ENCODE assay signal across 1 cellular context in the genomic region with DNA sequence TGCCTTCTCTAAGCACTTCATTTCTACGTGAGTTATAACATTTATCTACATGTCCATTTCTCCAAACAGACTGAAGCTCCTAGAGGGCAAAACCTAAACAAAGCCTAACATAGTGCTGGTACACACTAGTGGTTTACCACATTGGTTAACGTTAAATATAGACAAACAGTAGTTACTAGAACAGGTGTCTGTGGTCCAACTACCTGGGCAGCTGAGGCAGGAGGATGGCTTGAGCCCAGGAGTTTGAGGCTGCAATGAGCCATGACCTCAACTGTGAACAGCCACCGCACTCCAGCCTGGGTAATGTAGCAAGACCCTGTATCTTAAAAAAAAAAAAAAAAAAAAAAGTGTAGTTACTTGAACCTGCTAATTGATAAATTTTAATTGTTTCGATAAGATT.
TF ChIP-seq lines count a peak whose summit lies in the region.

No MANE protein-coding gene starts in this region.

TF ChIP-seq in GM23338, 12 proteins besides CTCF, POLR2A, EP300 and RAD21:
- TF ChIP-seq, protein P1, sequence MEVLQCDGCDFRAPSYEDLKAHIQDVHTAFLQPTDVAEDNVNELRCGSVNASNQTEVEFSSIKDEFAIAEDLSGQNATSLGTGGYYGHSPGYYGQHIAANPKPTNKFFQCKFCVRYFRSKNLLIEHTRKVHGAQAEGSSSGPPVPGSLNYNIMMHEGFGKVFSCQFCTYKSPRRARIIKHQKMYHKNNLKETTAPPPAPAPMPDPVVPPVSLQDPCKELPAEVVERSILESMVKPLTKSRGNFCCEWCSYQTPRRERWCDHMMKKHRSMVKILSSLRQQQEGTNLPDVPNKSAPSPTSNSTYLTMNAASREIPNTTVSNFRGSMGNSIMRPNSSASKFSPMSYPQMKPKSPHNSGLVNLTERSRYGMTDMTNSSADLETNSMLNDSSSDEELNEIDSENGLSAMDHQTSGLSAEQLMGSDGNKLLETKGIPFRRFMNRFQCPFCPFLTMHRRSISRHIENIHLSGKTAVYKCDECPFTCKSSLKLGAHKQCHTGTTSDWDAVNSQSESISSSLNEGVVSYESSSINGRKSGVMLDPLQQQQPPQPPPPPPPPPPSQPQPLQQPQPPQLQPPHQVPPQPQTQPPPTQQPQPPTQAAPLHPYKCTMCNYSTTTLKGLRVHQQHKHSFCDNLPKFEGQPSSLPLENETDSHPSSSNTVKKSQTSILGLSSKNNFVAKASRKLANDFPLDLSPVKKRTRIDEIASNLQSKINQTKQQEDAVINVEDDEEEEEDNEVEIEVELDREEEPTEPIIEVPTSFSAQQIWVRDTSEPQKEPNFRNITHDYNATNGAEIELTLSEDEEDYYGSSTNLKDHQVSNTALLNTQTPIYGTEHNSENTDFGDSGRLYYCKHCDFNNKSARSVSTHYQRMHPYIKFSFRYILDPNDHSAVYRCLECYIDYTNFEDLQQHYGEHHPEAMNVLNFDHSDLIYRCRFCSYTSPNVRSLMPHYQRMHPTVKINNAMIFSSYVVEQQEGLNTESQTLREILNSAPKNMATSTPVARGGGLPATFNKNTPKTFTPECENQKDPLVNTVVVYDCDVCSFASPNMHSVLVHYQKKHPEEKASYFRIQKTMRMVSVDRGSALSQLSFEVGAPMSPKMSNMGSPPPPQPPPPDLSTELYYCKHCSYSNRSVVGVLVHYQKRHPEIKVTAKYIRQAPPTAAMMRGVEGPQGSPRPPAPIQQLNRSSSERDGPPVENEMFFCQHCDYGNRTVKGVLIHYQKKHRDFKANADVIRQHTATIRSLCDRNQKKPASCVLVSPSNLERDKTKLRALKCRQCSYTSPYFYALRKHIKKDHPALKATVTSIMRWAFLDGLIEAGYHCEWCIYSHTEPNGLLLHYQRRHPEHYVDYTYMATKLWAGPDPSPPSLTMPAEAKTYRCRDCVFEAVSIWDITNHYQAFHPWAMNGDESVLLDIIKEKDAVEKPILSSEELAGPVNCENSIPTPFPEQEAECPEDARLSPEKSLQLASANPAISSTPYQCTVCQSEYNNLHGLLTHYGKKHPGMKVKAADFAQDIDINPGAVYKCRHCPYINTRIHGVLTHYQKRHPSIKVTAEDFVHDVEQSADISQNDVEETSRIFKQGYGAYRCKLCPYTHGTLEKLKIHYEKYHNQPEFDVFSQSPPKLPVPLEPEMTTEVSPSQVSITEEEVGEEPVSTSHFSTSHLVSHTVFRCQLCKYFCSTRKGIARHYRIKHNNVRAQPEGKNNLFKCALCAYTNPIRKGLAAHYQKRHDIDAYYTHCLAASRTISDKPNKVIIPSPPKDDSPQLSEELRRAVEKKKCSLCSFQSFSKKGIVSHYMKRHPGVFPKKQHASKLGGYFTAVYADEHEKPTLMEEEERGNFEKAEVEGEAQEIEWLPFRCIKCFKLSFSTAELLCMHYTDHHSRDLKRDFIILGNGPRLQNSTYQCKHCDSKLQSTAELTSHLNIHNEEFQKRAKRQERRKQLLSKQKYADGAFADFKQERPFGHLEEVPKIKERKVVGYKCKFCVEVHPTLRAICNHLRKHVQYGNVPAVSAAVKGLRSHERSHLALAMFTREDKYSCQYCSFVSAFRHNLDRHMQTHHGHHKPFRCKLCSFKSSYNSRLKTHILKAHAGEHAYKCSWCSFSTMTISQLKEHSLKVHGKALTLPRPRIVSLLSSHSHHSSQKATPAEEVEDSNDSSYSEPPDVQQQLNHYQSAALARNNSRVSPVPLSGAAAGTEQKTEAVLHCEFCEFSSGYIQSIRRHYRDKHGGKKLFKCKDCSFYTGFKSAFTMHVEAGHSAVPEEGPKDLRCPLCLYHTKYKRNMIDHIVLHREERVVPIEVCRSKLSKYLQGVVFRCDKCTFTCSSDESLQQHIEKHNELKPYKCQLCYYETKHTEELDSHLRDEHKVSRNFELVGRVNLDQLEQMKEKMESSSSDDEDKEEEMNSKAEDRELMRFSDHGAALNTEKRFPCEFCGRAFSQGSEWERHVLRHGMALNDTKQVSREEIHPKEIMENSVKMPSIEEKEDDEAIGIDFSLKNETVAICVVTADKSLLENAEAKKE (CRISPR knock-in tag; IDR thresholded peaks at IDR 0.05): no peak
- TF ChIP-seq EZH2 (IDR thresholded peaks at IDR 0.05; ENCODE audit: low read depth, unreplicated experiment) (no peak), JUNB (IDR thresholded peaks at IDR 0.05; ENCODE audit: unreplicated experiment) (no peak), ZNF331 (CRISPR knock-in tag; IDR thresholded peaks at IDR 0.05; ENCODE audit: low read depth) (no peak), CREB1 (CRISPR knock-in tag; IDR thresholded peaks at IDR 0.05; ENCODE audit: low read depth) (no peak), ZNF114 (CRISPR knock-in tag; IDR thresholded peaks at IDR 0.05) (no peak)
- TF ChIP-seq, protein P2, sequence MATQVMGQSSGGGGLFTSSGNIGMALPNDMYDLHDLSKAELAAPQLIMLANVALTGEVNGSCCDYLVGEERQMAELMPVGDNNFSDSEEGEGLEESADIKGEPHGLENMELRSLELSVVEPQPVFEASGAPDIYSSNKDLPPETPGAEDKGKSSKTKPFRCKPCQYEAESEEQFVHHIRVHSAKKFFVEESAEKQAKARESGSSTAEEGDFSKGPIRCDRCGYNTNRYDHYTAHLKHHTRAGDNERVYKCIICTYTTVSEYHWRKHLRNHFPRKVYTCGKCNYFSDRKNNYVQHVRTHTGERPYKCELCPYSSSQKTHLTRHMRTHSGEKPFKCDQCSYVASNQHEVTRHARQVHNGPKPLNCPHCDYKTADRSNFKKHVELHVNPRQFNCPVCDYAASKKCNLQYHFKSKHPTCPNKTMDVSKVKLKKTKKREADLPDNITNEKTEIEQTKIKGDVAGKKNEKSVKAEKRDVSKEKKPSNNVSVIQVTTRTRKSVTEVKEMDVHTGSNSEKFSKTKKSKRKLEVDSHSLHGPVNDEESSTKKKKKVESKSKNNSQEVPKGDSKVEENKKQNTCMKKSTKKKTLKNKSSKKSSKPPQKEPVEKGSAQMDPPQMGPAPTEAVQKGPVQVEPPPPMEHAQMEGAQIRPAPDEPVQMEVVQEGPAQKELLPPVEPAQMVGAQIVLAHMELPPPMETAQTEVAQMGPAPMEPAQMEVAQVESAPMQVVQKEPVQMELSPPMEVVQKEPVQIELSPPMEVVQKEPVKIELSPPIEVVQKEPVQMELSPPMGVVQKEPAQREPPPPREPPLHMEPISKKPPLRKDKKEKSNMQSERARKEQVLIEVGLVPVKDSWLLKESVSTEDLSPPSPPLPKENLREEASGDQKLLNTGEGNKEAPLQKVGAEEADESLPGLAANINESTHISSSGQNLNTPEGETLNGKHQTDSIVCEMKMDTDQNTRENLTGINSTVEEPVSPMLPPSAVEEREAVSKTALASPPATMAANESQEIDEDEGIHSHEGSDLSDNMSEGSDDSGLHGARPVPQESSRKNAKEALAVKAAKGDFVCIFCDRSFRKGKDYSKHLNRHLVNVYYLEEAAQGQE (IDR thresholded peaks at IDR 0.05; ENCODE audit: unreplicated experiment): no peak
